In genomic region chr2:227848586-227848985, GRCh38 we compare ENCODE assay signal across 12 cellular contexts. TPM values are rescaled to one million over a fixed set of nuclear protein-coding genes. Genes with fewer than 3 reads are reported as not detected.
DNase-seq lines count a peak whose midpoint lies in the region; ATAC-seq and TF ChIP-seq lines count a peak whose summit lies in the region.
"Had no signal": no experiment of that assay in that cellular context is flagged by ENCODE, and none has a peak within 500 bp of the region (broad histone marks: within the 10 kb centered on the region; RNA-seq: fewer than 3 reads in every experiment).

No MANE protein-coding gene starts in this region.

- no peaks in the 10 kb centered on the region for H3K36me3 Mint-ChIP-seq in activated CD4-positive, alpha-beta T cell treated with anti-CD3 and anti-CD28 coated beads, Interleukin-2, amount 10 ng/mL, durations not matched to agents 7 days and 5 days (ENCODE audit: low read depth)
- no peaks in the 10 kb centered on the region for H3K36me3 Mint-ChIP-seq in activated CD4-positive, alpha-beta T cell treated with anti-CD3 and anti-CD28 coated beads, Interleukin-2, amount 10 ng/mL, durations not matched to agents 24 days and 14 days (ENCODE audit: low read depth)

- POLR2A ChIA-PET in activated CD4-positive, alpha-beta T cell treated with anti-CD3 and anti-CD28 coated beads, Interleukin-2, amount 10 ng/mL, durations not matched to agents 7 days and 5 days (lab: Charles Lee): no interaction called here

- peak overlapping the region; percentile 45 for H3K27ac ChIP-seq in VCaP
- no peak overlapping the region for H3K27ac ChIP-seq in smooth muscle cell (ENCODE audit: low read depth)
- H3K27ac ChIP-seq: SJSA1, thoracic aorta had no signal

- no peaks in the 10 kb centered on the region for H3K9me3 Mint-ChIP-seq in activated CD4-positive, alpha-beta T cell treated with anti-CD3 and anti-CD28 coated beads, Interleukin-2, amount 10 ng/mL, durations not matched to agents 7 days and 5 days
- no peaks in the 10 kb centered on the region for H3K9me3 Mint-ChIP-seq in activated CD4-positive, alpha-beta T cell treated with anti-CD3 and anti-CD28 coated beads, Interleukin-2, amount 10 ng/mL, durations not matched to agents 24 days and 14 days

- no peaks in the 10 kb centered on the region for H3K27me3 Mint-ChIP-seq in activated CD4-positive, alpha-beta T cell treated with anti-CD3 and anti-CD28 coated beads, Interleukin-2, amount 10 ng/mL, durations not matched to agents 7 days and 5 days
- H3K27me3 Mint-ChIP-seq in activated CD4-positive, alpha-beta T cell treated with anti-CD3 and anti-CD28 coated beads, Interleukin-2, amount 10 ng/mL, durations not matched to agents 24 days and 14 days: no peaks in the 10 kb centered on the region

- no peaks in the 10 kb centered on the region for H3K4me1 ChIP-seq in smooth muscle cell (ENCODE audit: low read depth)

- no peaks in the 10 kb centered on the region for H3K27me3 ChIP-seq in smooth muscle cell (ENCODE audit: low read depth)
- H3K27me3 ChIP-seq: SJSA1 had no signal

- H2AFZ ChIP-seq in smooth muscle cell (ENCODE audit: low read depth): peak overlapping the region; percentile 51

- H3K79me2 ChIP-seq in smooth muscle cell (ENCODE audit: low read depth): no peaks in the 10 kb centered on the region

- H3K4me2 ChIP-seq in smooth muscle cell: peak overlapping the region; percentile 37

- CTCF ChIA-PET in activated CD4-positive, alpha-beta T cell treated with anti-CD3 and anti-CD28 coated beads, Interleukin-2, amount 10 ng/mL, durations not matched to agents 7 days and 5 days (lab: Charles Lee): no interaction called here

- TF ChIP-seq CTCF in VCaP (conservative IDR thresholded peaks at IDR 0.05): no peak
- TF ChIP-seq CTCF in smooth muscle cell (IDR thresholded peaks at IDR 0.05; ENCODE audit: borderline replicate concordance, insufficient read depth, poor library complexity, severe bottlenecking): no peak

- peak overlapping the region; percentile 68 for H3K27ac Mint-ChIP-seq in activated CD4-positive, alpha-beta T cell treated with anti-CD3 and anti-CD28 coated beads, Interleukin-2, amount 10 ng/mL, durations not matched to agents 7 days and 5 days
- no peak overlapping the region for H3K27ac Mint-ChIP-seq in activated CD4-positive, alpha-beta T cell treated with anti-CD3 and anti-CD28 coated beads, Interleukin-2, amount 10 ng/mL, durations not matched to agents 24 days and 14 days

- ATAC-seq in HG02610 (IDR thresholded peaks at IDR 0.05; ENCODE audit: unreplicated experiment) (peak; percentile 96), GM21367 (IDR thresholded peaks at IDR 0.05; ENCODE audit: unreplicated experiment) (no peak), HG03521 (IDR thresholded peaks at IDR 0.05; ENCODE audit: unreplicated experiment) (no peak)

- no peaks in the 10 kb centered on the region for H3K36me3 ChIP-seq in smooth muscle cell (ENCODE audit: low read depth)
- H3K36me3 ChIP-seq: SJSA1, thoracic aorta had no signal

- WGBS in smooth muscle cell (ENCODE audit: low lambda C conversion rate): 80% methylated on average over 4 of the region's 4 CpGs

- no peaks in the 10 kb centered on the region for H4K20me1 ChIP-seq in smooth muscle cell (ENCODE audit: low read depth)

- peak overlapping the region; percentile 6 for H3K4me3 Mint-ChIP-seq in activated CD4-positive, alpha-beta T cell treated with anti-CD3 and anti-CD28 coated beads, Interleukin-2, amount 10 ng/mL, durations not matched to agents 7 days and 5 days
- H3K4me3 Mint-ChIP-seq in activated CD4-positive, alpha-beta T cell treated with anti-CD3 and anti-CD28 coated beads, Interleukin-2, amount 10 ng/mL, durations not matched to agents 24 days and 14 days: no peak overlapping the region

- DNase-seq in activated CD4-positive, alpha-beta T cell treated with anti-CD3 and anti-CD28 coated beads, Interleukin-2, amount 10 ng/mL, durations not matched to agents 7 days and 5 days: no peak
- no peak for DNase-seq in activated CD4-positive, alpha-beta T cell treated with anti-CD3 and anti-CD28 coated beads, Interleukin-2, amount 10 ng/mL, durations not matched to agents 24 days and 14 days
- no peak for DNase-seq in smooth muscle cell (lab: John Stamatoyannopoulos, UW; ENCODE audit: unreplicated experiment)
- DNase-seq in germinal center (ENCODE audit: low spot score): no peak
- DNase-seq: NCI-H1436 treated with DMSO at 0.1 percent for 48 hours had no signal

- no peaks in the 10 kb centered on the region for H3K9me3 ChIP-seq in smooth muscle cell (replicated peaks; ENCODE audit: low read depth)
- H3K9me3 ChIP-seq: SJSA1, thoracic aorta had no signal

- H3F3A ChIP-seq in smooth muscle cell (ENCODE audit: low read depth): no peaks in the 10 kb centered on the region

- intact Hi-C loops in activated CD4-positive, alpha-beta T cell treated with anti-CD3 and anti-CD28 coated beads, Interleukin-2, amount 10 ng/mL, durations not matched to agents 24 days and 14 days (cut with micrococcal nuclease): no loop called here

- no peaks in the 10 kb centered on the region for H3K4me1 Mint-ChIP-seq in activated CD4-positive, alpha-beta T cell treated with anti-CD3 and anti-CD28 coated beads, Interleukin-2, amount 10 ng/mL, durations not matched to agents 7 days and 5 days
- H3K4me1 Mint-ChIP-seq in activated CD4-positive, alpha-beta T cell treated with anti-CD3 and anti-CD28 coated beads, Interleukin-2, amount 10 ng/mL, durations not matched to agents 24 days and 14 days: no peaks in the 10 kb centered on the region

- no peak overlapping the region for H3K4me3 ChIP-seq in smooth muscle cell
- H3K4me3 ChIP-seq: SJSA1, thoracic aorta had no signal

- no peak overlapping the region for H3K9ac ChIP-seq in smooth muscle cell (ENCODE audit: low read depth)

RNA-seq across cellular contexts. Expression of gene DAW1, which starts 22.8 kb away (rescaled TPM):
- total RNA-seq in activated CD4-positive, alpha-beta T cell treated with anti-CD3 and anti-CD28 coated beads, Interleukin-2, amount 10 ng/mL, durations not matched to agents 7 days and 5 days: not detected
- total RNA-seq in activated CD4-positive, alpha-beta T cell treated with anti-CD3 and anti-CD28 coated beads, Interleukin-2, amount 10 ng/mL, durations not matched to agents 24 days and 14 days: not detected in 2 replicates
- not detected in 2 replicates for total RNA-seq in smooth muscle cell
- not detected in 2 replicates for polyA plus RNA-seq in smooth muscle cell
- total RNA-seq: cardiac septum had no signal

RNA-seq across cellular contexts. Expression of gene CCL20, which starts 34.9 kb away (rescaled TPM):
- under 1 TPM in 1 of 2 experiments, not detected in 1; 0.37 TPM for total RNA-seq in activated CD4-positive, alpha-beta T cell treated with anti-CD3 and anti-CD28 coated beads, Interleukin-2, amount 10 ng/mL, durations not matched to agents 7 days and 5 days
- total RNA-seq in activated CD4-positive, alpha-beta T cell treated with anti-CD3 and anti-CD28 coated beads, Interleukin-2, amount 10 ng/mL, durations not matched to agents 24 days and 14 days: 3.2 and 4.4 TPM in 2 replicates
- 6.7 and 16.4 TPM in 2 replicates for total RNA-seq in smooth muscle cell
- 6.8 and 12.9 TPM in 2 replicates for polyA plus RNA-seq in smooth muscle cell
- total RNA-seq: cardiac septum, SJSA1 had no signal
